ENCODE assay signal across 18 cellular contexts in the genomic region with DNA sequence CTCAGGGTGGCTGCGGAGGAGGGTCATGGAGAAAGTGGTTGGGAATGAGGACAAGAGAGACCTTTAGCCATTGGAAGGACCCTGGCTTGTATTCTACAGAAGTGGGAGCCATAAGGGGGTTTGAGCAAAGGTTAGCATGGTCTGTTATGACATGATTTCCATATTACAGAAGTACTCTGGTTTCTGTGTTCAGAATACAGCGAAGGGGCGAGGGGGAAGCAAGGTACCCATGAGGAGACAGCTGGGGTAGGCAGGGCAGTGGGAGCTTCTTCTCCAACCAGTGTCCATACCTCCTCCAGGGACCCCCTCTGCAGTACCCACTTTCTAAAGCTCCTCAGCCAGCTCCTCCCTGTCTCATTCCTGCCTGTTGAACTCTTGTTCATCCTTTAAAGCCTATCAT. TPM values are rescaled to one million over a fixed set of nuclear protein-coding genes. Genes with fewer than 3 reads are reported as not detected.
"Had no signal": no experiment of that assay in that cellular context is flagged by ENCODE, and none has a peak within 500 bp of the region (broad histone marks: within the 10 kb centered on the region; RNA-seq: fewer than 3 reads in every experiment).

No MANE protein-coding gene starts in this region.

- H2AFZ ChIP-seq: hepatocyte had no signal

- H3K9me3 ChIP-seq: ascending aorta, esophagus muscularis mucosa, left lung, mucosa of descending colon, right atrium auricular region, stomach, thoracic aorta, upper lobe of right lung had no signal

- H3K27ac Mint-ChIP-seq: activated B cell treated with CpG ODN at 0.5 μM for 24 hours; naive thymus-derived CD4-positive, alpha-beta T cell; progenitor cell of endocrine pancreas had no signal

- H3K4me3 Mint-ChIP-seq: activated B cell treated with CpG ODN at 0.5 μM for 24 hours; naive thymus-derived CD4-positive, alpha-beta T cell had no signal

- H3K4me2 ChIP-seq: hepatocyte had no signal

- DNase-seq: activated B cell treated with CpG ODN at 0.5 μM for 24 hours; activated CD4-positive, alpha-beta T cell treated with anti-CD3 and anti-CD28 coated beads for 48 hours; activated gamma-delta T cell; activated T-cell treated with anti-CD3 and anti-CD28 coated beads, Interleukin-2, amount 50 U/mL, for 1 hour; left lung; mammary epithelial cell; mucosa of descending colon; naive thymus-derived CD4-positive, alpha-beta T cell; stimulated activated CD4-positive, alpha-beta T cell treated with anti-CD3 and anti-CD28 coated beads, Interleukin-2, amount 100 ng/mL, for 48 hours; stomach; SW 1271; upper lobe of right lung had no signal

- H3K27ac ChIP-seq: ascending aorta, esophagus muscularis mucosa, hepatocyte, left lung, right atrium auricular region, stomach, thoracic aorta, upper lobe of right lung had no signal

- H3K9me3 Mint-ChIP-seq: activated B cell treated with CpG ODN at 0.5 μM for 24 hours had no signal

- H3K4me1 Mint-ChIP-seq: activated B cell treated with CpG ODN at 0.5 μM for 24 hours had no signal

- H3K4me3 ChIP-seq: ascending aorta, esophagus muscularis mucosa, hepatocyte, left lung, mucosa of descending colon, right atrium auricular region, stomach, thoracic aorta, upper lobe of right lung had no signal

- H3K27me3 Mint-ChIP-seq: activated B cell treated with CpG ODN at 0.5 μM for 24 hours; naive thymus-derived CD4-positive, alpha-beta T cell; progenitor cell of endocrine pancreas had no signal

- H3K36me3 ChIP-seq: ascending aorta, esophagus muscularis mucosa, left lung, right atrium auricular region, stomach, thoracic aorta, upper lobe of right lung had no signal

- H3K27me3 ChIP-seq: ascending aorta, esophagus muscularis mucosa, hepatocyte, left lung, right atrium auricular region, stomach, upper lobe of right lung had no signal

- H3K4me1 ChIP-seq: stomach, upper lobe of right lung had no signal

RNA-seq across cellular contexts. Expression of gene KCNE1, which starts 21.9 kb away (rescaled TPM):
- polyA plus RNA-seq: naive thymus-derived CD4-positive, alpha-beta T cell had no signal
